Comparison of ENCODE assay signal across 2 cellular contexts in the genomic region with DNA sequence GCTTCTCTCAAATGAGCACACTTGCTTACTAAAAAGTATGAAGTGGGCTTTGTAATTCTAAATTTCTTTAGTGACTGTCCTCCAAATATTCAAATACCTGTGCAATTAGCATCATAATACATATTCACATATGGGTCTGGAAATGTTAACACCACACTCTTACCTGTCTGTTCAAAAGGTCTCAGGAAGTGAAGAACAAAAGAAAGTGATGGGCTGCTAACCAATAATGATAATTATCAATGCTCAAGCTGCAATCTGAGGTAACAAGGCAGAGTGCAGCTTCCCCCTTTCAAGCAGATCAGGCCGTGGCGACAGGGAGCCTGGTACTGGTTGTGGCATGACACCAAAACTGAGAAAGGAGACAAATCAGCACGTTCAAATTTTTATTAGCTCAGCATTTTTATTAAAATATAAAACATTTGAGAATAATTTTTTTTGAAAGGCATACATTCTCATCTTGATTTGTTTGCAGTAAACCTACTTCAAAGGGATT.
TF ChIP-seq lines count a peak whose summit lies in the region.

No MANE protein-coding gene starts in this region.

TF ChIP-seq in GM23338, 12 proteins besides CTCF, POLR2A, EP300 and RAD21:
- TF ChIP-seq NANOG (IDR thresholded peaks at IDR 0.05; ENCODE audit: borderline replicate concordance) = peak; percentile 87
- TF ChIP-seq, protein P1, sequence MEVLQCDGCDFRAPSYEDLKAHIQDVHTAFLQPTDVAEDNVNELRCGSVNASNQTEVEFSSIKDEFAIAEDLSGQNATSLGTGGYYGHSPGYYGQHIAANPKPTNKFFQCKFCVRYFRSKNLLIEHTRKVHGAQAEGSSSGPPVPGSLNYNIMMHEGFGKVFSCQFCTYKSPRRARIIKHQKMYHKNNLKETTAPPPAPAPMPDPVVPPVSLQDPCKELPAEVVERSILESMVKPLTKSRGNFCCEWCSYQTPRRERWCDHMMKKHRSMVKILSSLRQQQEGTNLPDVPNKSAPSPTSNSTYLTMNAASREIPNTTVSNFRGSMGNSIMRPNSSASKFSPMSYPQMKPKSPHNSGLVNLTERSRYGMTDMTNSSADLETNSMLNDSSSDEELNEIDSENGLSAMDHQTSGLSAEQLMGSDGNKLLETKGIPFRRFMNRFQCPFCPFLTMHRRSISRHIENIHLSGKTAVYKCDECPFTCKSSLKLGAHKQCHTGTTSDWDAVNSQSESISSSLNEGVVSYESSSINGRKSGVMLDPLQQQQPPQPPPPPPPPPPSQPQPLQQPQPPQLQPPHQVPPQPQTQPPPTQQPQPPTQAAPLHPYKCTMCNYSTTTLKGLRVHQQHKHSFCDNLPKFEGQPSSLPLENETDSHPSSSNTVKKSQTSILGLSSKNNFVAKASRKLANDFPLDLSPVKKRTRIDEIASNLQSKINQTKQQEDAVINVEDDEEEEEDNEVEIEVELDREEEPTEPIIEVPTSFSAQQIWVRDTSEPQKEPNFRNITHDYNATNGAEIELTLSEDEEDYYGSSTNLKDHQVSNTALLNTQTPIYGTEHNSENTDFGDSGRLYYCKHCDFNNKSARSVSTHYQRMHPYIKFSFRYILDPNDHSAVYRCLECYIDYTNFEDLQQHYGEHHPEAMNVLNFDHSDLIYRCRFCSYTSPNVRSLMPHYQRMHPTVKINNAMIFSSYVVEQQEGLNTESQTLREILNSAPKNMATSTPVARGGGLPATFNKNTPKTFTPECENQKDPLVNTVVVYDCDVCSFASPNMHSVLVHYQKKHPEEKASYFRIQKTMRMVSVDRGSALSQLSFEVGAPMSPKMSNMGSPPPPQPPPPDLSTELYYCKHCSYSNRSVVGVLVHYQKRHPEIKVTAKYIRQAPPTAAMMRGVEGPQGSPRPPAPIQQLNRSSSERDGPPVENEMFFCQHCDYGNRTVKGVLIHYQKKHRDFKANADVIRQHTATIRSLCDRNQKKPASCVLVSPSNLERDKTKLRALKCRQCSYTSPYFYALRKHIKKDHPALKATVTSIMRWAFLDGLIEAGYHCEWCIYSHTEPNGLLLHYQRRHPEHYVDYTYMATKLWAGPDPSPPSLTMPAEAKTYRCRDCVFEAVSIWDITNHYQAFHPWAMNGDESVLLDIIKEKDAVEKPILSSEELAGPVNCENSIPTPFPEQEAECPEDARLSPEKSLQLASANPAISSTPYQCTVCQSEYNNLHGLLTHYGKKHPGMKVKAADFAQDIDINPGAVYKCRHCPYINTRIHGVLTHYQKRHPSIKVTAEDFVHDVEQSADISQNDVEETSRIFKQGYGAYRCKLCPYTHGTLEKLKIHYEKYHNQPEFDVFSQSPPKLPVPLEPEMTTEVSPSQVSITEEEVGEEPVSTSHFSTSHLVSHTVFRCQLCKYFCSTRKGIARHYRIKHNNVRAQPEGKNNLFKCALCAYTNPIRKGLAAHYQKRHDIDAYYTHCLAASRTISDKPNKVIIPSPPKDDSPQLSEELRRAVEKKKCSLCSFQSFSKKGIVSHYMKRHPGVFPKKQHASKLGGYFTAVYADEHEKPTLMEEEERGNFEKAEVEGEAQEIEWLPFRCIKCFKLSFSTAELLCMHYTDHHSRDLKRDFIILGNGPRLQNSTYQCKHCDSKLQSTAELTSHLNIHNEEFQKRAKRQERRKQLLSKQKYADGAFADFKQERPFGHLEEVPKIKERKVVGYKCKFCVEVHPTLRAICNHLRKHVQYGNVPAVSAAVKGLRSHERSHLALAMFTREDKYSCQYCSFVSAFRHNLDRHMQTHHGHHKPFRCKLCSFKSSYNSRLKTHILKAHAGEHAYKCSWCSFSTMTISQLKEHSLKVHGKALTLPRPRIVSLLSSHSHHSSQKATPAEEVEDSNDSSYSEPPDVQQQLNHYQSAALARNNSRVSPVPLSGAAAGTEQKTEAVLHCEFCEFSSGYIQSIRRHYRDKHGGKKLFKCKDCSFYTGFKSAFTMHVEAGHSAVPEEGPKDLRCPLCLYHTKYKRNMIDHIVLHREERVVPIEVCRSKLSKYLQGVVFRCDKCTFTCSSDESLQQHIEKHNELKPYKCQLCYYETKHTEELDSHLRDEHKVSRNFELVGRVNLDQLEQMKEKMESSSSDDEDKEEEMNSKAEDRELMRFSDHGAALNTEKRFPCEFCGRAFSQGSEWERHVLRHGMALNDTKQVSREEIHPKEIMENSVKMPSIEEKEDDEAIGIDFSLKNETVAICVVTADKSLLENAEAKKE (CRISPR knock-in tag; IDR thresholded peaks at IDR 0.05) = 0 out of 2 replicates have a peak, but pooled peaks have one; percentile 2
- TF ChIP-seq STAT1 (IDR thresholded peaks at IDR 0.05; ENCODE audit: unreplicated experiment) = no peak
- TF ChIP-seq CREB1 (CRISPR knock-in tag; IDR thresholded peaks at IDR 0.05; ENCODE audit: low read depth) = no peak

TF ChIP-seq in WTC11, 78 proteins besides CTCF, POLR2A, EP300 and RAD21:
- no peak for TF ChIP-seq ZNF671 (CRISPR knock-in tag; IDR thresholded peaks at IDR 0.05)
- no peak for TF ChIP-seq ZNF121 (CRISPR knock-in tag; IDR thresholded peaks at IDR 0.05)
- TF ChIP-seq, protein P2, sequence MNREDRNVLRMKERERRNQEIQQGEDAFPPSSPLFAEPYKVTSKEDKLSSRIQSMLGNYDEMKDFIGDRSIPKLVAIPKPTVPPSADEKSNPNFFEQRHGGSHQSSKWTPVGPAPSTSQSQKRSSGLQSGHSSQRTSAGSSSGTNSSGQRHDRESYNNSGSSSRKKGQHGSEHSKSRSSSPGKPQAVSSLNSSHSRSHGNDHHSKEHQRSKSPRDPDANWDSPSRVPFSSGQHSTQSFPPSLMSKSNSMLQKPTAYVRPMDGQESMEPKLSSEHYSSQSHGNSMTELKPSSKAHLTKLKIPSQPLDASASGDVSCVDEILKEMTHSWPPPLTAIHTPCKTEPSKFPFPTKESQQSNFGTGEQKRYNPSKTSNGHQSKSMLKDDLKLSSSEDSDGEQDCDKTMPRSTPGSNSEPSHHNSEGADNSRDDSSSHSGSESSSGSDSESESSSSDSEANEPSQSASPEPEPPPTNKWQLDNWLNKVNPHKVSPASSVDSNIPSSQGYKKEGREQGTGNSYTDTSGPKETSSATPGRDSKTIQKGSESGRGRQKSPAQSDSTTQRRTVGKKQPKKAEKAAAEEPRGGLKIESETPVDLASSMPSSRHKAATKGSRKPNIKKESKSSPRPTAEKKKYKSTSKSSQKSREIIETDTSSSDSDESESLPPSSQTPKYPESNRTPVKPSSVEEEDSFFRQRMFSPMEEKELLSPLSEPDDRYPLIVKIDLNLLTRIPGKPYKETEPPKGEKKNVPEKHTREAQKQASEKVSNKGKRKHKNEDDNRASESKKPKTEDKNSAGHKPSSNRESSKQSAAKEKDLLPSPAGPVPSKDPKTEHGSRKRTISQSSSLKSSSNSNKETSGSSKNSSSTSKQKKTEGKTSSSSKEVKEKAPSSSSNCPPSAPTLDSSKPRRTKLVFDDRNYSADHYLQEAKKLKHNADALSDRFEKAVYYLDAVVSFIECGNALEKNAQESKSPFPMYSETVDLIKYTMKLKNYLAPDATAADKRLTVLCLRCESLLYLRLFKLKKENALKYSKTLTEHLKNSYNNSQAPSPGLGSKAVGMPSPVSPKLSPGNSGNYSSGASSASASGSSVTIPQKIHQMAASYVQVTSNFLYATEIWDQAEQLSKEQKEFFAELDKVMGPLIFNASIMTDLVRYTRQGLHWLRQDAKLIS (CRISPR knock-in tag; IDR thresholded peaks at IDR 0.05; ENCODE audit: borderline replicate concordance) = no peak
- TF ChIP-seq, protein P3, sequence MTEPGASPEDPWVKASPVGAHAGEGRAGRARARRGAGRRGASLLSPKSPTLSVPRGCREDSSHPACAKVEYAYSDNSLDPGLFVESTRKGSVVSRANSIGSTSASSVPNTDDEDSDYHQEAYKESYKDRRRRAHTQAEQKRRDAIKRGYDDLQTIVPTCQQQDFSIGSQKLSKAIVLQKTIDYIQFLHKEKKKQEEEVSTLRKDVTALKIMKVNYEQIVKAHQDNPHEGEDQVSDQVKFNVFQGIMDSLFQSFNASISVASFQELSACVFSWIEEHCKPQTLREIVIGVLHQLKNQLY (CRISPR knock-in tag; IDR thresholded peaks at IDR 0.05) = no peak
